ENCODE assay signal across 1 cellular context in the genomic region with DNA sequence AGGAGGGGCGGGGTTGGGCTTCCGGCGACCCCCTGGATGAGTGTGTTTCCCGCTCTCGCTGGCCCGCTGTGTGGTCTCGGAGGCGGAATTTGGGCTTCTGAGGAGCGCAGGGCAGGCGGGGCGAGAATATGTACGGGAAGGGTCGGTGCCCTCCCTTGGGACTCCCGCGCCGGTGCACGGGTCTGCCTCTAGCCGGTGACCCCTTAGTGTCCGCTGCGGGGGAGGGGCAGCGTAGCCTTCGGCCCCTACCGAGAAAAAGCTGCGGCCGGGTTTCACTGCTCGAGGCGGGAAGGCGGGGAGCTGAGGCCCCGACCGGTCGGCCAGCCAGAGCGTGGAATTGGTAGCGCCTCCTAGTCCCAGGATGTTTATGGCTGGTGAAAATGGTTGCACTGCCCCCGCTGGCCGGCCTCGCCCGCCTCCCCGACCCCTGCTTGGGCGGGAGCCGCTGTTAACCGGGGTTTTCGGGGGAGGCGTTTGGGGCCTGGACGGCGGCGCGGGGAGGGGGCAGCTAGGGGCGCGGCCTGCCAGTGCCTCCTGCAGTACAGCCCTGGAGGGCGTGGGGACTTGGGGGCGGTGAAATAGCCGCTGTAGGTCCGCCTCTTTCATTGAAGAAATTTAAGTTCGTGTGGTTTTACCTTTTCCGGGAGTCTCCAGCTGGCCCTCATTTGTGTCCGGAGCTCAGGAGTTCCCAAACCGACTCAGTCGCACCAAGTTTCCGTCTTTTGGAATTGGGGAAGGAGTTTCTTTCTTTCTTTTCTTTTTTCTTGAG.
TF ChIP-seq lines count a peak whose summit lies in the region.

A gene (plus strand): TSS at position 643 of the 769 bp plus-strand sequence. CDS start 290 bp downstream, outside the sequence.

TF ChIP-seq in endothelial cell of umbilical vein, 7 proteins besides CTCF, POLR2A, EP300 and RAD21:
- TF ChIP-seq GATA2 (IDR thresholded peaks at IDR 0.05; ENCODE audit: insufficient read depth, insufficient read length, low read depth, low read length) (no peak), POLR2AphosphoS5 (IDR thresholded peaks at IDR 0.05; ENCODE audit: insufficient read depth, low read depth, low read length) (peak; percentile 67), FOS (IDR thresholded peaks at IDR 0.05; ENCODE audit: borderline replicate concordance, insufficient read depth, low read length) (no peak), EZH2 (IDR thresholded peaks at IDR 0.05; ENCODE audit: borderline replicate concordance, low read depth, low read length, severe bottlenecking) (no peak), MYC (IDR thresholded peaks at IDR 0.05; ENCODE audit: low read depth, low read length) (no peak), JUN (IDR thresholded peaks at IDR 0.05; ENCODE audit: borderline replicate concordance, insufficient read depth, insufficient read length, low read depth) (no peak)
- TF ChIP-seq, protein P1, sequence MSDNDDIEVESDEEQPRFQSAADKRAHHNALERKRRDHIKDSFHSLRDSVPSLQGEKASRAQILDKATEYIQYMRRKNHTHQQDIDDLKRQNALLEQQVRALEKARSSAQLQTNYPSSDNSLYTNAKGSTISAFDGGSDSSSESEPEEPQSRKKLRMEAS (IDR thresholded peaks at IDR 0.05; ENCODE audit: insufficient read depth, insufficient read length), result peak; percentile 3
